ENCODE assay signal across 1 cellular context in genomic region chr10:31154996-31155395, GRCh38.
TF ChIP-seq lines count a peak whose summit lies in the region.

No MANE protein-coding gene starts in this region.

TF ChIP-seq in IMR-90, 13 proteins besides CTCF, POLR2A, EP300 and RAD21 (continued from another document):
- TF ChIP-seq, protein P1, sequence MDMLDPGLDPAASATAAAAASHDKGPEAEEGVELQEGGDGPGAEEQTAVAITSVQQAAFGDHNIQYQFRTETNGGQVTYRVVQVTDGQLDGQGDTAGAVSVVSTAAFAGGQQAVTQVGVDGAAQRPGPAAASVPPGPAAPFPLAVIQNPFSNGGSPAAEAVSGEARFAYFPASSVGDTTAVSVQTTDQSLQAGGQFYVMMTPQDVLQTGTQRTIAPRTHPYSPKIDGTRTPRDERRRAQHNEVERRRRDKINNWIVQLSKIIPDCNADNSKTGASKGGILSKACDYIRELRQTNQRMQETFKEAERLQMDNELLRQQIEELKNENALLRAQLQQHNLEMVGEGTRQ (IDR thresholded peaks at IDR 0.05; ENCODE audit: low read depth, low read length): no peak
- TF ChIP-seq BHLHE40 (IDR thresholded peaks at IDR 0.05; ENCODE audit: low read depth, low read length) (no peak), CEBPB (IDR thresholded peaks at IDR 0.05; ENCODE audit: low read depth, low read length) (no peak), SMC3 (IDR thresholded peaks at IDR 0.05; ENCODE audit: low read depth, low read length) (no peak), FOS (IDR thresholded peaks at IDR 0.05; ENCODE audit: low read depth, low read length) (no peak), RCOR1 (IDR thresholded peaks at IDR 0.05; ENCODE audit: insufficient replicate concordance, low read length) (no peak), MAZ (IDR thresholded peaks at IDR 0.05; ENCODE audit: borderline replicate concordance, low read depth, low read length) (no peak)
